Comparison of ENCODE assay signal across 1 cellular context in genomic region chr20:31607640-31608255, GRCh38.
TF ChIP-seq lines count a peak whose summit lies in the region.

No MANE protein-coding gene starts in this region.

TF ChIP-seq in A549, 52 proteins besides CTCF, POLR2A, EP300 and RAD21 (continued from another document):
- TF ChIP-seq REST (IDR thresholded peaks at IDR 0.05) (peak; percentile 13; the same call in 1 of the 2 replicates), BCL3 (IDR thresholded peaks at IDR 0.05) (no peak), JUNB (IDR thresholded peaks at IDR 0.05) (peak; percentile 7; the same call in 1 of the 2 replicates), HMGXB4 (CRISPR knock-in tag; IDR thresholded peaks at IDR 0.05; ENCODE audit: borderline replicate concordance) (no peak), MAX (IDR thresholded peaks at IDR 0.05) (no peak), ELK1 (IDR thresholded peaks at IDR 0.05; ENCODE audit: low read depth, low read length) (no peak), POLR2AphosphoS2 (conservative IDR thresholded peaks at IDR 0.05; ENCODE audit: low read length) (no peak), HES2 (IDR thresholded peaks at IDR 0.05) (no peak), RCOR1 (IDR thresholded peaks at IDR 0.05; ENCODE audit: low read depth, low read length) (no peak), ZFP36 (IDR thresholded peaks at IDR 0.05; ENCODE audit: borderline replicate concordance, partially characterized antibody) (no peak), EHMT2 (IDR thresholded peaks at IDR 0.05; ENCODE audit: low read depth) (no peak), EHF (CRISPR knock-in tag; IDR thresholded peaks at IDR 0.05) (peak; percentile 88), SMC3 (IDR thresholded peaks at IDR 0.05) (no peak), FOXS1 (CRISPR knock-in tag; IDR thresholded peaks at IDR 0.05) (0 out of 2 replicates have a peak, but pooled peaks have one; percentile 20), CHD4 (IDR thresholded peaks at IDR 0.05; ENCODE audit: borderline replicate concordance) (no peak), BHLHE40 (IDR thresholded peaks at IDR 0.05; ENCODE audit: low read depth, low read length) (no peak), RARB (CRISPR knock-in tag; IDR thresholded peaks at IDR 0.05) (no peak; the same call in 1 of the 2 replicates), TP53 (CRISPR knock-in tag; IDR thresholded peaks at IDR 0.05) (peak; percentile 78; the same call in 1 of the 2 replicates), CEBPB (IDR thresholded peaks at IDR 0.05) (no peak), JUN (IDR thresholded peaks at IDR 0.05) (no peak), HDAC2 (IDR thresholded peaks at IDR 0.05) (no peak), ATOH8 (CRISPR knock-in tag; IDR thresholded peaks at IDR 0.05; ENCODE audit: low read depth) (peak; percentile 64; the same call in 1 of the 2 replicates), HOXB13 (CRISPR knock-in tag; IDR thresholded peaks at IDR 0.05; ENCODE audit: low read depth) (no peak; the same call in 1 of the 2 replicates), PHF8 (IDR thresholded peaks at IDR 0.05; ENCODE audit: borderline replicate concordance, low read depth) (no peak), PBX3 (IDR thresholded peaks at IDR 0.05) (no peak), CBX2 (IDR thresholded peaks at IDR 0.05; ENCODE audit: borderline replicate concordance, low read depth) (no peak), ZC3H11A (IDR thresholded peaks at IDR 0.05) (no peak)
